In the genomic region with DNA sequence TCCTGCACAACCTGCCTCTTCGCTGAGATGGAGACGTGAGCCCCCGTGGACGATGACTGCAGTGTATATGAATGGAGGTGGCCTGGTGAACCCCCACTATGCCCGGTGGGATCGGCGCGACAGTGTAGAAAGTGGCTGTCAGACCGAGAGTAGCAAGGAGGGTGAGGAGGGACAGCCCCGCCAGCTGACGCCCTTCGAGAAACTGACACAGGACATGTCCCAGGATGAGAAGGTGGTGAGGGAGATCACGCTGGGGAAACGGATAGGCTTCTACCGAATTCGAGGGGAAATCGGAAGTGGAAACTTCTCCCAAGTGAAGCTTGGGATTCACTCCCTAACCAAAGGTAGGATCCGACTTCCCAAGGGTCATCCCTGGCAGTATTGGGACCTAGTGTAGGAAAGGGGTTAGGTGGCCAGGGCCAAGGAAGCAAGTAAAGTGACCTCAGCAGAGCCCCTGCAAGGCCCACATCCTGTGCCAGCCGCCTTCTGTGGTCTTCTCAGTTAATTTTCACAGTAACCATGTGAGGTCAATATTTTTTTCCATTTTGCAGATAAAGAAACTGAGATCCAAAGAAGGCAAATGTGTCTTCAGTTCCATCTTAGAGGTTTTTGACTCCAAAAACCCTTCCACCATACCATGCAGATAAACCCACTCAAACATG, we compare ENCODE assay signal across 15 cellular contexts. TPM values are rescaled to one million over a fixed set of nuclear protein-coding genes. Genes with fewer than 3 reads are reported as not detected.
DNase-seq lines count a peak whose midpoint lies in the region; ATAC-seq, FAIRE-seq and TF ChIP-seq lines count a peak whose summit lies in the region.
"Had no signal": no experiment of that assay in that cellular context is flagged by ENCODE, and none has a peak within 500 bp of the region (broad histone marks: within the 10 kb centered on the region; RNA-seq: fewer than 3 reads in every experiment).

No MANE protein-coding gene starts in this region.

- no peak overlapping the region for H2BK5ac ChIP-seq in H1 (ENCODE audit: low read depth, low read length)

- no peak overlapping the region for H3K14ac ChIP-seq in H1 (ENCODE audit: insufficient read length)

- POLR2A ChIA-PET in activated CD4-positive, alpha-beta T cell treated with anti-CD3 and anti-CD28 coated beads for 36 hours (lab: Charles Lee), result no interaction called here
- POLR2A ChIA-PET in H1 (lab: Charles Lee; ENCODE audit: partially characterized antibody), result no interaction called here
- POLR2A ChIA-PET in T-cell (lab: Charles Lee), result no interaction called here

- H3K9ac ChIP-seq in H1 (replicated peaks in 1 of 4; ENCODE audit: extremely low read depth in 1 of 4, low read depth in 3 of 4, low read length in 3 of 4), result no peak overlapping the region

- no peak overlapping the region for H3K18ac ChIP-seq in H1 (ENCODE audit: extremely low read depth, low read length)

- peak overlapping the region; percentile 65; the same call in 1 of the 2 replicates for H2AFZ ChIP-seq in H1 (ENCODE audit: low read length)

- H3K36me3 Mint-ChIP-seq in activated CD4-positive, alpha-beta T cell treated with anti-CD3 and anti-CD28 coated beads for 36 hours (ENCODE audit: low read depth), result no peaks in the 10 kb centered on the region
- H3K36me3 Mint-ChIP-seq in T-cell, result no peaks in the 10 kb centered on the region

- DNase-seq in activated CD4-positive, alpha-beta T cell treated with anti-CD3 and anti-CD28 coated beads for 36 hours, result peak; percentile 26
- no peak for DNase-seq in activated CD4-positive, alpha-beta T cell treated with anti-CD3 and anti-CD28 coated beads for 4 hours
- DNase-seq in H1 (ENCODE audit: low read depth in 1 of 2, low spot score in 2 of 2), result no peak
- DNase-seq in mucosa of descending colon, result no peak
- DNase-seq in NCI-H345 treated with DMSO at 0.1 percent for 48 hours (lab: John Stamatoyannopoulos, UW; ENCODE audit: unreplicated experiment), result no peak
- no peak for DNase-seq in T-cell
- DNase-seq: activated B cell treated with CpG ODN at 0.5 μM for 24 hours; activated T-cell treated with anti-CD3 and anti-CD28 coated beads, Interleukin-2, amount 50 U/mL, for 1 hour; NCI-H1048; NCI-H446 treated with DMSO at 0.1 percent for 48 hours; SW 1271 had no signal

- H3K4me3 ChIP-seq in H1 (ENCODE audit: extremely low read depth in 1 of 4, insufficient read depth in 2 of 4, low read depth in 3 of 4, low read length in 4 of 4), result no peak overlapping the region
- no peak overlapping the region for H3K4me3 ChIP-seq in mucosa of descending colon

- FAIRE-seq in H1 (lab: Jason Lieb, UNC), result no peak

- H2BK12ac ChIP-seq in H1 (ENCODE audit: low read depth, low read length), result no peak overlapping the region

- ATAC-seq in activated CD4-positive, alpha-beta T cell treated with anti-CD3 and anti-CD28 coated beads for 36 hours, result peak; percentile 33
- peak; percentile 61 for ATAC-seq in GM21576 (IDR thresholded peaks at IDR 0.05; ENCODE audit: unreplicated experiment)
- peak; percentile 32 for ATAC-seq in HG03060 (IDR thresholded peaks at IDR 0.05; ENCODE audit: low read depth, unreplicated experiment)
- no peak for ATAC-seq in mucosa of descending colon
- no peak for ATAC-seq in T-cell (replicated peaks in 1 of 4)

- no peaks in the 10 kb centered on the region for H3K79me2 ChIP-seq in H1 (ENCODE audit: control insufficient read depth in 1 of 2, insufficient read depth in 2 of 2, low read length in 2 of 2)

- H3K9me3 ChIP-seq in H1 (ENCODE audit: insufficient read depth in 2 of 2, low read depth in 1 of 2, low read length in 1 of 2) (no peaks in the 10 kb centered on the region), mucosa of descending colon (no peaks in the 10 kb centered on the region)

- no peaks in the 10 kb centered on the region for H3K4me1 ChIP-seq in H1 (replicated peaks in 1 of 4; ENCODE audit: control insufficient read depth in 3 of 4, insufficient read depth in 4 of 4, low read length in 3 of 4)
- H3K4me1 ChIP-seq in mucosa of descending colon (ENCODE audit: low read depth), result no peaks in the 10 kb centered on the region

- no peaks in the 10 kb centered on the region for H3K23me2 ChIP-seq in H1 (ENCODE audit: low read depth, low read length)

- TF ChIP-seq POLR2A in H1 (IDR thresholded peaks at IDR 0.05; ENCODE audit: control extremely low read depth in 1 of 2, low read depth in 2 of 2, low read length in 2 of 2), result no peak

- no peak overlapping the region for H3K4me2 ChIP-seq in H1 (ENCODE audit: insufficient read depth in 1 of 2, low read depth in 2 of 2, low read length in 2 of 2)

- H4K91ac ChIP-seq in H1 (replicated peaks; ENCODE audit: insufficient read length, low read length), result no peak overlapping the region

- H3K4me1 Mint-ChIP-seq in activated CD4-positive, alpha-beta T cell treated with anti-CD3 and anti-CD28 coated beads for 36 hours, result peaks cover 2% of the 10 kb centered on the region
- H3K4me1 Mint-ChIP-seq in T-cell, result no peaks in the 10 kb centered on the region
- H3K4me1 Mint-ChIP-seq: activated B cell treated with CpG ODN at 0.5 μM for 24 hours had no signal

- H2AK5ac ChIP-seq in H1 (ENCODE audit: low read depth, low read length), result no peak overlapping the region

- H3K27ac ChIP-seq in H1 (ENCODE audit: low read depth, low read length), result no peak overlapping the region
- H3K27ac ChIP-seq: 22Rv1 had no signal

- CTCF ChIA-PET in activated CD4-positive, alpha-beta T cell treated with anti-CD3 and anti-CD28 coated beads for 36 hours (lab: Charles Lee), result interaction anchor here (0.6 to 0.7 kb wide), 2 partner anchors 140 to 1955 kb away, joined by 3 to 6 read pairs; no protein-coding TSS in a partner anchor
- CTCF ChIA-PET in H1 (lab: Charles Lee; ENCODE audit: partially characterized antibody), result interaction anchor here (0.6 to 2.2 kb wide), 4 partner anchors 10 to 144 kb away, joined by 3 to 6 read pairs (median 3); no protein-coding TSS in a partner anchor
- CTCF ChIA-PET in T-cell (lab: Charles Lee), result interaction anchor here in 1 of 2 donors (0.6 kb wide), 1 partner anchor 138 kb away, joined by 5 read pairs; no protein-coding TSS in a partner anchor

- no peak for TF ChIP-seq RAD21 in H1 (IDR thresholded peaks at IDR 0.05 in 1 of 2, conservative IDR thresholded peaks at IDR 0.05 in 1 of 2; ENCODE audit: low read depth in 2 of 2, low read length in 2 of 2)

- H4K5ac ChIP-seq in H1 (ENCODE audit: insufficient read length, low read depth, low read length), result no peak overlapping the region

- WGBS in H1 (ENCODE audit: extremely low coverage in 1 of 2, insufficient coverage in 1 of 2, insufficient read length in 1 of 2, insufficient replicate concordance in 2 of 2, low coverage in 1 of 2, low lambda C conversion rate in 2 of 2, missing lambda C conversion rate in 1 of 2), 2 experiments, result 93% methylated on average over 19 of the region's 19 CpGs; no CpG with 5 or more reads in 1 of the 2 experiments

- H3K79me1 ChIP-seq in H1 (ENCODE audit: low read depth, low read length), result no peaks in the 10 kb centered on the region

- H3K56ac ChIP-seq in H1 (replicated peaks; ENCODE audit: insufficient read length, low read depth, low read length), result no peak overlapping the region

- H3K36me3 ChIP-seq in H1 (ENCODE audit: control insufficient read depth in 2 of 4, insufficient read depth in 4 of 4, low read length in 3 of 4) (no peaks in the 10 kb centered on the region), mucosa of descending colon (ENCODE audit: low read depth) (no peaks in the 10 kb centered on the region)

- no peaks in the 10 kb centered on the region for H4K20me1 ChIP-seq in H1 (replicated peaks in 1 of 2; ENCODE audit: control insufficient read depth in 1 of 2, insufficient read depth in 2 of 2, low read length in 2 of 2)

- H3K27me3 Mint-ChIP-seq in activated CD4-positive, alpha-beta T cell treated with anti-CD3 and anti-CD28 coated beads for 36 hours, result peaks cover 9% of the 10 kb centered on the region
- H3K27me3 Mint-ChIP-seq in T-cell, result peaks cover 4 to 46% of the 10 kb centered on the region in 2 donors

- no peak for TF ChIP-seq CTCF in H1 (IDR thresholded peaks at IDR 0.05; ENCODE audit: control extremely low read depth in 1 of 3, insufficient read depth in 1 of 3, low read depth in 1 of 3, low read length in 3 of 3)
- TF ChIP-seq CTCF in mucosa of descending colon (IDR thresholded peaks at IDR 0.05), result no peak

- no peak for TF ChIP-seq EP300 in H1 (IDR thresholded peaks at IDR 0.05; ENCODE audit: borderline replicate concordance in 1 of 2, low read depth in 2 of 2, low read length in 2 of 2)

- no peak overlapping the region for H2BK15ac ChIP-seq in H1 (ENCODE audit: low read length)

- H3K4me3 Mint-ChIP-seq in activated CD4-positive, alpha-beta T cell treated with anti-CD3 and anti-CD28 coated beads for 36 hours, result no peak overlapping the region
- H3K4me3 Mint-ChIP-seq in T-cell, result no peak overlapping the region
- H3K4me3 Mint-ChIP-seq: activated B cell treated with CpG ODN at 0.5 μM for 24 hours had no signal

- no peaks in the 10 kb centered on the region for H3K9me3 Mint-ChIP-seq in activated CD4-positive, alpha-beta T cell treated with anti-CD3 and anti-CD28 coated beads for 36 hours (ENCODE audit: low read depth)
- no peaks in the 10 kb centered on the region for H3K9me3 Mint-ChIP-seq in T-cell
- H3K9me3 Mint-ChIP-seq: activated B cell treated with CpG ODN at 0.5 μM for 24 hours had no signal

- no peak overlapping the region for H2BK20ac ChIP-seq in H1 (ENCODE audit: low read length)

- no peak overlapping the region for H3K23ac ChIP-seq in H1 (ENCODE audit: insufficient read length)

- H4K8ac ChIP-seq in H1 (ENCODE audit: extremely low read depth, insufficient read depth, low read length), result no peak overlapping the region

- no peak overlapping the region for H3K27ac Mint-ChIP-seq in activated CD4-positive, alpha-beta T cell treated with anti-CD3 and anti-CD28 coated beads for 36 hours
- H3K27ac Mint-ChIP-seq in T-cell, result no peak overlapping the region
- H3K27ac Mint-ChIP-seq: activated B cell treated with CpG ODN at 0.5 μM for 24 hours, progenitor cell of endocrine pancreas had no signal

- H2BK120ac ChIP-seq in H1 (replicated peaks; ENCODE audit: low read depth, low read length), result no peak overlapping the region

- H3K4ac ChIP-seq in H1 (replicated peaks; ENCODE audit: insufficient read length, low read depth, low read length), result no peak overlapping the region

- no peaks in the 10 kb centered on the region for H3K27me3 ChIP-seq in H1 (replicated peaks in 1 of 4; ENCODE audit: control insufficient read depth in 3 of 4, extremely low read depth in 1 of 4, insufficient read depth in 3 of 4, low read length in 3 of 4)

- intact Hi-C loops in activated CD4-positive, alpha-beta T cell treated with anti-CD3 and anti-CD28 coated beads for 36 hours (cut with DNase I, micrococcal nuclease), result no loop called here
- intact Hi-C loops in mucosa of descending colon (cut with DNase I, micrococcal nuclease), result no loop called here

RNA-seq across cellular contexts. Expression of a gene that starts 53.8 kb away (rescaled TPM):
- 1 to 10 TPM; 2.1 to 2.3 TPM for total RNA-seq in activated CD4-positive, alpha-beta T cell treated with anti-CD3 and anti-CD28 coated beads for 36 hours
- total RNA-seq in H1 (2021; fragmentation: NEBNext Ultra II Directional; extraction: Animal tissue kit (Norgen Biotek cat#: 25700)), result not detected in 2 replicates
- not detected in 2 replicates for polyA plus RNA-seq in H1 (2011; rRNA removed)
- 0.03 TPM for polyA plus RNA-seq in H1 (2011; cell fraction: cytosol; rRNA removed)
- polyA plus RNA-seq in H1 (2011; cell fraction: nucleus; rRNA removed), result 0.16 TPM
- polyA plus RNA-seq in H1 (2012, experiment 1 of 2), result not detected in 4 replicates
- not detected for polyA plus RNA-seq in H1 (2012, experiment 2 of 2)
- not detected for polyA plus RNA-seq in H1 (2013, experiment 1 of 2)
- 0.02 TPM for polyA plus RNA-seq in H1 (2013, experiment 2 of 2)
- not detected in 2 replicates for polyA minus RNA-seq in H1 (2011; rRNA and poly(A)+ RNA removed)
- not detected for polyA minus RNA-seq in H1 (2011; cell fraction: cytosol; rRNA and poly(A)+ RNA removed)
- not detected for polyA minus RNA-seq in H1 (2011; cell fraction: nucleus; rRNA and poly(A)+ RNA removed)
- total RNA-seq in mucosa of descending colon, result 1 to 10 TPM in 1 of 3 donors, under 1 TPM in 2; 0.20 to 1.5 (median 0.43) TPM
- under 1 TPM in 4 of 5 donors, not detected in 1; 0.41 to 0.89 (median 0.73) TPM for total RNA-seq in T-cell

Comparison
In these comparisons a context has a peak if more than half of its experiments do, and no peak if none do; other contexts are left out.
1. ATAC-seq: peak in activated CD4-positive, alpha-beta T cell treated with anti-CD3 and anti-CD28 coated beads for 36 hours (single experiment), GM21576 (single experiment) and HG03060 (single experiment); none in mucosa of descending colon (single experiment) and T-cell (0 of 4).